In the genomic region with DNA sequence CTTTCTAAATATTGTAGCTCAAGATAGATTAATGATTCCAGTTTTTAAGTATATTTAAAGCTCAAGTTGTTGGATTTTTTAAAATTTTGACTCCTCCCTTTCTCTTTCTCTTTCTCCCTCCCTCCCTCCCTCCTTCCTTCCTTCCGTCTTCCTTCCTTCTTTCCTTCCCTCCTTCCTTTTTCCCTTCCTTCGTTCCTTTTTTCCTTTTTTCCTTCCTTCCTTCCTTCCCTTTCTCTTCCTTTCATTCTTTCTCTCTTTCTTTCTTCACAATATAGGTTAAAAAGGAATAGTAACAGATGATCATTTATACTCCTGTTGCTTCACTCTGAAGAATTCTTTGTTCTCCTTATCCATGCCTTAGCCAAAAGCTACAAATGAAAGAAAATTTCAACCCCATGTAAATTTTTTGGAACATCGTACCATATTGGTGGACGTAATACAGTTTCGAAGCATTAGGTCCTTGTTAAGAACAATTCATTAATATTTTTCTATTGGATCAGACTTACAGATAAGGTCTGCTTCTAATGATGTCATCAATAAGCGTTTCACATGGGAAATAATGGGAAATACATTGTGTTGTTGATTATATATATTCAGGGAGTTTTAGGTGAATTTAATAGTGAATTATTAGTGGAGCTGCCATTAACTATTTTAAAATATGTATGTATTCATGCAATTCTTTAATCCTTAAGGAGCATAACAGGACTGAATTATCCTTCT, we compare ENCODE assay signal across 8 cellular contexts.
"Had no signal": no experiment of that assay in that cellular context is flagged by ENCODE, and none has a peak within 500 bp of the region (broad histone marks: within the 10 kb centered on the region; RNA-seq: fewer than 3 reads in every experiment).

No MANE protein-coding gene starts in this region.

- H3K4me3 ChIP-seq: GM12878 had no signal

- ATAC-seq: GM12878 had no signal

- FAIRE-seq: G401.6, GM12878, GM12891, GM12892, GM18507, GM19239 had no signal

- DNase-seq: GDM1, GF-D8 had no signal
